In the genomic region with DNA sequence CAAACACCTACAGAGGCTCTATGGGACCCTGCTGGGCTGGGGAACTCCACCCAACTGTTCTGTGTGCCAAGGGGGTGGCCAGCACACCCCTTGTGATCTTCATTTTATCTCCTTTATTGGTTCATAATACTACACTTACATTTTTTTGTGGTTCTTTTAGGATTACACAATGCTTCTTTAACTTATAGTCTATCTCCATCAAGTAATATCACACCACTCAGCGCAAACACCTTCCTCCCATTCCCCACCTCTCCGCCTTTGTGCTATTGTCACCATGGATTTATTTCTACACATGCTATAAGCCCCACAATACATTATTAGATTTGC, we compare ENCODE assay signal across 1 cellular context.
TF ChIP-seq lines count a peak whose summit lies in the region.

No MANE protein-coding gene starts in this region.

TF ChIP-seq in H1, 55 proteins besides CTCF, POLR2A, EP300 and RAD21:
- TF ChIP-seq TAF7 (optimal IDR thresholded peaks at IDR 0.05; ENCODE audit: borderline replicate concordance, low read depth, low read length) (no peak), ASH2L (IDR thresholded peaks at IDR 0.05; ENCODE audit: low read length) (no peak), CTBP2 (IDR thresholded peaks at IDR 0.05; ENCODE audit: borderline replicate concordance, insufficient read depth, insufficient read length, low read length) (no peak), JUND (IDR thresholded peaks at IDR 0.05; ENCODE audit: low read length) (no peak), RNF2 (IDR thresholded peaks at IDR 0.05; ENCODE audit: borderline replicate concordance, low read depth, low read length, missing control alignments, poor library complexity, severe bottlenecking) (no peak), SP1 (IDR thresholded peaks at IDR 0.05; ENCODE audit: low read depth, low read length) (no peak), SRF (IDR thresholded peaks at IDR 0.05; ENCODE audit: low read depth, low read length) (no peak), KDM1A (IDR thresholded peaks at IDR 0.05; ENCODE audit: borderline replicate concordance, low read length) (no peak), EZH2 (IDR thresholded peaks at IDR 0.05; ENCODE audit: low read depth, low read length, severe bottlenecking) (no peak), TEAD4 (IDR thresholded peaks at IDR 0.05; ENCODE audit: low read depth, low read length) (no peak), YY1 (IDR thresholded peaks at IDR 0.05; ENCODE audit: low read depth, low read length) (no peak), BCL11A (IDR thresholded peaks at IDR 0.05; ENCODE audit: low read depth in 2 of 2, low read length in 2 of 2) (no peak), SIX5 (IDR thresholded peaks at IDR 0.05; ENCODE audit: low read depth, low read length) (no peak), SAP30 (IDR thresholded peaks at IDR 0.05; ENCODE audit: insufficient read depth, insufficient replicate concordance, low read length) (no peak), TCF12 (IDR thresholded peaks at IDR 0.05; ENCODE audit: low read depth, low read length) (no peak), NANOG (IDR thresholded peaks at IDR 0.05; ENCODE audit: insufficient read depth, low read depth, low read length, poor library complexity, severe bottlenecking) (no peak), CEBPB (IDR thresholded peaks at IDR 0.05; ENCODE audit: low read depth, low read length) (no peak)
- TF ChIP-seq, protein P1, sequence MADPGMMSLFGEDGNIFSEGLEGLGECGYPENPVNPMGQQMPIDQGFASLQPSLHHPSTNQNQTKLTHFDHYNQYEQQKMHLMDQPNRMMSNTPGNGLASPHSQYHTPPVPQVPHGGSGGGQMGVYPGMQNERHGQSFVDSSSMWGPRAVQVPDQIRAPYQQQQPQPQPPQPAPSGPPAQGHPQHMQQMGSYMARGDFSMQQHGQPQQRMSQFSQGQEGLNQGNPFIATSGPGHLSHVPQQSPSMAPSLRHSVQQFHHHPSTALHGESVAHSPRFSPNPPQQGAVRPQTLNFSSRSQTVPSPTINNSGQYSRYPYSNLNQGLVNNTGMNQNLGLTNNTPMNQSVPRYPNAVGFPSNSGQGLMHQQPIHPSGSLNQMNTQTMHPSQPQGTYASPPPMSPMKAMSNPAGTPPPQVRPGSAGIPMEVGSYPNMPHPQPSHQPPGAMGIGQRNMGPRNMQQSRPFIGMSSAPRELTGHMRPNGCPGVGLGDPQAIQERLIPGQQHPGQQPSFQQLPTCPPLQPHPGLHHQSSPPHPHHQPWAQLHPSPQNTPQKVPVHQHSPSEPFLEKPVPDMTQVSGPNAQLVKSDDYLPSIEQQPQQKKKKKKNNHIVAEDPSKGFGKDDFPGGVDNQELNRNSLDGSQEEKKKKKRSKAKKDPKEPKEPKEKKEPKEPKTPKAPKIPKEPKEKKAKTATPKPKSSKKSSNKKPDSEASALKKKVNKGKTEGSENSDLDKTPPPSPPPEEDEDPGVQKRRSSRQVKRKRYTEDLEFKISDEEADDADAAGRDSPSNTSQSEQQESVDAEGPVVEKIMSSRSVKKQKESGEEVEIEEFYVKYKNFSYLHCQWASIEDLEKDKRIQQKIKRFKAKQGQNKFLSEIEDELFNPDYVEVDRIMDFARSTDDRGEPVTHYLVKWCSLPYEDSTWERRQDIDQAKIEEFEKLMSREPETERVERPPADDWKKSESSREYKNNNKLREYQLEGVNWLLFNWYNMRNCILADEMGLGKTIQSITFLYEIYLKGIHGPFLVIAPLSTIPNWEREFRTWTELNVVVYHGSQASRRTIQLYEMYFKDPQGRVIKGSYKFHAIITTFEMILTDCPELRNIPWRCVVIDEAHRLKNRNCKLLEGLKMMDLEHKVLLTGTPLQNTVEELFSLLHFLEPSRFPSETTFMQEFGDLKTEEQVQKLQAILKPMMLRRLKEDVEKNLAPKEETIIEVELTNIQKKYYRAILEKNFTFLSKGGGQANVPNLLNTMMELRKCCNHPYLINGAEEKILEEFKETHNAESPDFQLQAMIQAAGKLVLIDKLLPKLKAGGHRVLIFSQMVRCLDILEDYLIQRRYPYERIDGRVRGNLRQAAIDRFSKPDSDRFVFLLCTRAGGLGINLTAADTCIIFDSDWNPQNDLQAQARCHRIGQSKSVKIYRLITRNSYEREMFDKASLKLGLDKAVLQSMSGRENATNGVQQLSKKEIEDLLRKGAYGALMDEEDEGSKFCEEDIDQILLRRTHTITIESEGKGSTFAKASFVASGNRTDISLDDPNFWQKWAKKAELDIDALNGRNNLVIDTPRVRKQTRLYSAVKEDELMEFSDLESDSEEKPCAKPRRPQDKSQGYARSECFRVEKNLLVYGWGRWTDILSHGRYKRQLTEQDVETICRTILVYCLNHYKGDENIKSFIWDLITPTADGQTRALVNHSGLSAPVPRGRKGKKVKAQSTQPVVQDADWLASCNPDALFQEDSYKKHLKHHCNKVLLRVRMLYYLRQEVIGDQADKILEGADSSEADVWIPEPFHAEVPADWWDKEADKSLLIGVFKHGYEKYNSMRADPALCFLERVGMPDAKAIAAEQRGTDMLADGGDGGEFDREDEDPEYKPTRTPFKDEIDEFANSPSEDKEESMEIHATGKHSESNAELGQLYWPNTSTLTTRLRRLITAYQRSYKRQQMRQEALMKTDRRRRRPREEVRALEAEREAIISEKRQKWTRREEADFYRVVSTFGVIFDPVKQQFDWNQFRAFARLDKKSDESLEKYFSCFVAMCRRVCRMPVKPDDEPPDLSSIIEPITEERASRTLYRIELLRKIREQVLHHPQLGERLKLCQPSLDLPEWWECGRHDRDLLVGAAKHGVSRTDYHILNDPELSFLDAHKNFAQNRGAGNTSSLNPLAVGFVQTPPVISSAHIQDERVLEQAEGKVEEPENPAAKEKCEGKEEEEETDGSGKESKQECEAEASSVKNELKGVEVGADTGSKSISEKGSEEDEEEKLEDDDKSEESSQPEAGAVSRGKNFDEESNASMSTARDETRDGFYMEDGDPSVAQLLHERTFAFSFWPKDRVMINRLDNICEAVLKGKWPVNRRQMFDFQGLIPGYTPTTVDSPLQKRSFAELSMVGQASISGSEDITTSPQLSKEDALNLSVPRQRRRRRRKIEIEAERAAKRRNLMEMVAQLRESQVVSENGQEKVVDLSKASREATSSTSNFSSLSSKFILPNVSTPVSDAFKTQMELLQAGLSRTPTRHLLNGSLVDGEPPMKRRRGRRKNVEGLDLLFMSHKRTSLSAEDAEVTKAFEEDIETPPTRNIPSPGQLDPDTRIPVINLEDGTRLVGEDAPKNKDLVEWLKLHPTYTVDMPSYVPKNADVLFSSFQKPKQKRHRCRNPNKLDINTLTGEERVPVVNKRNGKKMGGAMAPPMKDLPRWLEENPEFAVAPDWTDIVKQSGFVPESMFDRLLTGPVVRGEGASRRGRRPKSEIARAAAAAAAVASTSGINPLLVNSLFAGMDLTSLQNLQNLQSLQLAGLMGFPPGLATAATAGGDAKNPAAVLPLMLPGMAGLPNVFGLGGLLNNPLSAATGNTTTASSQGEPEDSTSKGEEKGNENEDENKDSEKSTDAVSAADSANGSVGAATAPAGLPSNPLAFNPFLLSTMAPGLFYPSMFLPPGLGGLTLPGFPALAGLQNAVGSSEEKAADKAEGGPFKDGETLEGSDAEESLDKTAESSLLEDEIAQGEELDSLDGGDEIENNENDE (IDR thresholded peaks at IDR 0.05; ENCODE audit: insufficient replicate concordance, low read length), result no peak
